In genomic region chr20:6636209-6637159, GRCh38 we compare ENCODE assay signal across 8 cellular contexts.
DNase-seq lines count a peak whose midpoint lies in the region; ATAC-seq, FAIRE-seq and TF ChIP-seq lines count a peak whose summit lies in the region.

No MANE protein-coding gene starts in this region.

- peak; percentile 21 for DNase-seq in NCI-H2171 treated with DMSO at 0.1 percent for 48 hours (lab: John Stamatoyannopoulos, UW)
- DNase-seq in NCI-H2171 (lab: John Stamatoyannopoulos, UW): no peak
- DNase-seq in NCI-H1694 treated with DMSO at 0.1 percent for 48 hours (lab: John Stamatoyannopoulos, UW): peak; percentile 8
- peak; percentile 79 for DNase-seq in astrocyte of the hippocampus (ENCODE audit: low read depth, low spot score)
- no peak for DNase-seq in keratinocyte (ENCODE audit: low read depth, low spot score)
- DNase-seq in upper lobe of right lung: no peak

- H3K36me3 ChIP-seq in keratinocyte (ENCODE audit: control insufficient read depth in 2 of 2, extremely low read depth in 1 of 2, insufficient read depth in 2 of 2, low read length in 2 of 2): no peaks in the 10 kb centered on the region
- no peaks in the 10 kb centered on the region for H3K36me3 ChIP-seq in upper lobe of right lung

- H3K27ac ChIP-seq in keratinocyte (ENCODE audit: control insufficient read depth, insufficient read depth, low read length) (no peak overlapping the region), upper lobe of right lung (no peak overlapping the region)

- no peaks in the 10 kb centered on the region for H4K20me1 ChIP-seq in keratinocyte (ENCODE audit: control insufficient read depth, extremely low read depth, insufficient read depth, low read length)

- TF ChIP-seq CTCF in keratinocyte (optimal IDR thresholded peaks at IDR 0.05 in 1 of 3, IDR thresholded peaks at IDR 0.05 in 1 of 3, conservative IDR thresholded peaks at IDR 0.05 in 1 of 3; ENCODE audit: extremely low read depth in 1 of 3, insufficient read depth in 2 of 3, low read length in 3 of 3) (peak; percentile 56 to 69 (median 67)), upper lobe of right lung (IDR thresholded peaks at IDR 0.05) (peak; percentile 60)

- H3K4me3 ChIP-seq in keratinocyte (ENCODE audit: control insufficient read depth in 2 of 3, extremely low read depth in 1 of 3, insufficient read depth in 2 of 3, low read depth in 1 of 3, low read length in 3 of 3) (no peak overlapping the region), upper lobe of right lung (no peak overlapping the region)

- dilution Hi-C loops in keratinocyte (cut with MboI; ENCODE audit: extremely low pct_ligation_motif_present, low sequenced_read_pairs): no loop called here

- peak overlapping the region; percentile 17 for H3K4me2 ChIP-seq in keratinocyte (ENCODE audit: control insufficient read depth, extremely low read depth, insufficient read depth, low read depth, low read length)

- intact Hi-C loops in upper lobe of right lung (cut with DNase I): no loop called here

- H3K79me2 ChIP-seq in keratinocyte (ENCODE audit: control insufficient read depth, insufficient read depth, low read length): no peaks in the 10 kb centered on the region

- H3K27me3 ChIP-seq in keratinocyte (ENCODE audit: control insufficient read depth, extremely low read depth, insufficient read depth, low read length) (no peaks in the 10 kb centered on the region), upper lobe of right lung (no peaks in the 10 kb centered on the region)

- FAIRE-seq in keratinocyte (lab: Jason Lieb, UNC): peak; percentile 72

- no peak overlapping the region for H2AFZ ChIP-seq in keratinocyte (ENCODE audit: control insufficient read depth, low read length)

- H3K4me1 ChIP-seq in keratinocyte (ENCODE audit: control insufficient read depth, extremely low read depth, insufficient read depth, low read length): peaks cover 21% of the 10 kb centered on the region
- peaks cover 4% of the 10 kb centered on the region for H3K4me1 ChIP-seq in upper lobe of right lung

- no peaks in the 10 kb centered on the region for H3K9me3 ChIP-seq in keratinocyte (ENCODE audit: control insufficient read depth, low read depth, low read length)
- H3K9me3 ChIP-seq in upper lobe of right lung: no peaks in the 10 kb centered on the region

- no peak overlapping the region for H3K9ac ChIP-seq in keratinocyte (ENCODE audit: control insufficient read depth, extremely low read depth, insufficient read depth, low read length)

- H3K9me1 ChIP-seq in keratinocyte (ENCODE audit: control insufficient read depth, extremely low read depth, insufficient read depth, low read length): no peaks in the 10 kb centered on the region

- ATAC-seq in upper lobe of right lung: peak; percentile 93
- ATAC-seq in HG02588 (IDR thresholded peaks at IDR 0.05; ENCODE audit: unreplicated experiment): no peak
- no peak for ATAC-seq in GM18519 (IDR thresholded peaks at IDR 0.05; ENCODE audit: low FRiP score, unreplicated experiment)

Comparison
In these comparisons a context has a peak if more than half of its experiments do, and no peak if none do; other contexts are left out.
1. DNase-seq: peak in NCI-H2171 treated with DMSO at 0.1 percent for 48 hours (single experiment), NCI-H1694 treated with DMSO at 0.1 percent for 48 hours (single experiment) and astrocyte of the hippocampus (single experiment); none in NCI-H2171 (single experiment), keratinocyte (single experiment) and upper lobe of right lung (single experiment).